ENCODE assay signal across 16 cellular contexts in genomic region chr15:88586401-88587162, GRCh38. TPM values are rescaled to one million over a fixed set of nuclear protein-coding genes. Genes with fewer than 3 reads are reported as not detected.
A peak's percentile ranks its signal among the peaks of the same experiment; 100 is the strongest.
DNase-seq lines count a peak whose midpoint lies in the region; ATAC-seq, FAIRE-seq and TF ChIP-seq lines count a peak whose summit lies in the region.
"Had no signal": no experiment of that assay in that cellular context is flagged by ENCODE, and none has a peak within 500 bp of the region (broad histone marks: within the 10 kb centered on the region; RNA-seq: fewer than 3 reads in every experiment).

No MANE protein-coding gene starts in this region.

- no peak for FAIRE-seq in K562 (lab: Jason Lieb, UNC)

- TF ChIP-seq EP300 in K562 (IDR thresholded peaks at IDR 0.05; ENCODE audit: low read length): no peak
- TF ChIP-seq EP300 in upper lobe of left lung (IDR thresholded peaks at IDR 0.05): no peak

- TF ChIP-seq RAD21 in K562 (CRISPR knock-in tag; conservative IDR thresholded peaks at IDR 0.05 in 1 of 2, IDR thresholded peaks at IDR 0.05 in 1 of 2): no peak

- BruUV-seq in K562 (replicated peaks; lab: Mats Ljungman, UMichigan): no TSS peak

- H3K27ac Mint-ChIP-seq in activated CD4-positive, alpha-beta memory T cell treated with anti-CD3 and anti-CD28 coated beads, Interleukin-2, amount 10 ng/mL, durations not matched to agents 7 days and 5 days: no peak overlapping the region

- CTCF ChIA-PET in K562 (lab: Yijun Ruan, JAX; ENCODE audit: low intra/inter-chr PET ratio): no interaction called here
- CTCF ChIA-PET in activated CD4-positive, alpha-beta memory T cell treated with anti-CD3 and anti-CD28 coated beads, Interleukin-2, amount 10 ng/mL, durations not matched to agents 7 days and 5 days (lab: Charles Lee): no interaction called here

- H3K36me3 ChIP-seq in K562 (ENCODE audit: control insufficient read depth, insufficient read depth, low read length) (no peaks in the 10 kb centered on the region), upper lobe of left lung (no peaks in the 10 kb centered on the region), testis (ENCODE audit: low read depth, missing control alignments) (no peaks in the 10 kb centered on the region)
- H3K36me3 ChIP-seq: esophagus squamous epithelium, neutrophil had no signal

- no peaks in the 10 kb centered on the region for H3K9me3 Mint-ChIP-seq in activated CD4-positive, alpha-beta memory T cell treated with anti-CD3 and anti-CD28 coated beads, Interleukin-2, amount 10 ng/mL, durations not matched to agents 7 days and 5 days

- no peak overlapping the region for H3K9ac ChIP-seq in K562 (ENCODE audit: insufficient read depth in 1 of 2, low read depth in 2 of 2, low read length in 2 of 2)

- no peaks in the 10 kb centered on the region for H4K20me1 ChIP-seq in K562 (replicated peaks; ENCODE audit: control insufficient read depth, insufficient read depth, low read length)

- H3K9me3 ChIP-seq in K562 (replicated peaks; ENCODE audit: control insufficient read depth, insufficient read depth, low read depth, low read length) (no peaks in the 10 kb centered on the region), upper lobe of left lung (no peaks in the 10 kb centered on the region), testis (no peaks in the 10 kb centered on the region)
- H3K9me3 ChIP-seq: neutrophil had no signal

- no peak overlapping the region for H3K4me3 Mint-ChIP-seq in activated CD4-positive, alpha-beta memory T cell treated with anti-CD3 and anti-CD28 coated beads, Interleukin-2, amount 10 ng/mL, durations not matched to agents 7 days and 5 days

- WGBS in K562 (ENCODE audit: insufficient coverage, low coverage, missing lambda C conversion rate): 0% methylated on average over 4 of the region's 4 CpGs
- 56 to 62% methylated on average over 4 of the region's 4 CpGs for WGBS in upper lobe of left lung, 2 donors
- 44 to 53% methylated on average over 4 of the region's 4 CpGs for WGBS in testis, 2 donors

- H3K4me1 Mint-ChIP-seq in activated CD4-positive, alpha-beta memory T cell treated with anti-CD3 and anti-CD28 coated beads, Interleukin-2, amount 10 ng/mL, durations not matched to agents 7 days and 5 days: no peaks in the 10 kb centered on the region

- H3K27me3 ChIP-seq in K562 (ENCODE audit: control insufficient read depth in 2 of 2, insufficient read depth in 2 of 2, low read length in 2 of 2): peaks cover 5% of the 10 kb centered on the region in 2 experiments
- no peaks in the 10 kb centered on the region for H3K27me3 ChIP-seq in upper lobe of left lung
- H3K27me3 ChIP-seq in testis: no peaks in the 10 kb centered on the region
- H3K27me3 ChIP-seq: esophagus squamous epithelium had no signal

- no peak for TF ChIP-seq POLR2A in K562 (conservative IDR thresholded peaks at IDR 0.05)
- TF ChIP-seq POLR2A in upper lobe of left lung (IDR thresholded peaks at IDR 0.05): no peak
- no peak for TF ChIP-seq POLR2A in testis (IDR thresholded peaks at IDR 0.05)

- H3K4me3 ChIP-seq in K562 (no peak overlapping the region), upper lobe of left lung (no peak overlapping the region), testis (no peak overlapping the region)
- H3K4me3 ChIP-seq: esophagus squamous epithelium had no signal

- no peaks in the 10 kb centered on the region for H3K79me2 ChIP-seq in K562 (ENCODE audit: control insufficient read depth, insufficient read depth, low read length)

- POLR2A ChIA-PET in K562 (lab: Yijun Ruan, JAX): interaction anchor here (0.6 kb wide), 1 partner anchor 13 kb away, joined by 3 read pairs; no protein-coding TSS in a partner anchor
- POLR2A ChIA-PET in activated CD4-positive, alpha-beta memory T cell treated with anti-CD3 and anti-CD28 coated beads, Interleukin-2, amount 10 ng/mL, durations not matched to agents 7 days and 5 days (lab: Charles Lee): no interaction called here

- in situ Hi-C loops in K562 (cut with MboI): no loop called here

- no peak overlapping the region for H3K27ac ChIP-seq in K562 (ENCODE audit: extremely low read depth, low read depth, low read length)
- no peak overlapping the region for H3K27ac ChIP-seq in upper lobe of left lung
- H3K27ac ChIP-seq in testis: no peak overlapping the region
- H3K27ac ChIP-seq: esophagus squamous epithelium, neutrophil had no signal

- peaks cover 6% of the 10 kb centered on the region for H3K27me3 Mint-ChIP-seq in activated CD4-positive, alpha-beta memory T cell treated with anti-CD3 and anti-CD28 coated beads, Interleukin-2, amount 10 ng/mL, durations not matched to agents 7 days and 5 days

- no peak overlapping the region for H3K4me2 ChIP-seq in K562 (ENCODE audit: insufficient read depth, low read length)

- TF ChIP-seq CTCF in K562 (IDR thresholded peaks at IDR 0.05 in 2 of 3, conservative IDR thresholded peaks at IDR 0.05 in 1 of 3; ENCODE audit: insufficient read depth in 2 of 3, low read depth in 1 of 3, low read length in 3 of 3) (no peak), upper lobe of left lung (IDR thresholded peaks at IDR 0.05) (no peak), testis (IDR thresholded peaks at IDR 0.05) (no peak)

- no peak overlapping the region for H2AFZ ChIP-seq in K562 (ENCODE audit: low read depth, low read length)

- H3K4me1 ChIP-seq in K562 (replicated peaks in 1 of 2; ENCODE audit: control insufficient read depth in 2 of 2, insufficient read depth in 2 of 2, low read length in 2 of 2) (no peaks in the 10 kb centered on the region), upper lobe of left lung (no peaks in the 10 kb centered on the region), testis (no peaks in the 10 kb centered on the region)
- H3K4me1 ChIP-seq: esophagus squamous epithelium had no signal

- no peaks in the 10 kb centered on the region for H3K9me1 ChIP-seq in K562 (ENCODE audit: control insufficient read depth, insufficient read depth, low read length)

- DNase-seq in ELF-1 (ENCODE audit: low read depth, low spot score) (peak; percentile 71), NCI-H226 (peak; percentile 99), K562 (ENCODE audit: extremely low read depth in 1 of 4, low spot score in 3 of 4) (no peak), left kidney (ENCODE audit: low read depth, low spot score) (peak; percentile 86), upper lobe of left lung (no peak), testis (no peak)
- no peak for DNase-seq in activated CD4-positive, alpha-beta memory T cell treated with anti-CD3 and anti-CD28 coated beads, Interleukin-2, amount 10 ng/mL, durations not matched to agents 7 days and 5 days
- DNase-seq: activated CD4-positive, CD25-positive, alpha-beta regulatory T cell treated with anti-CD3 and anti-CD28 coated beads, Interleukin-2, amount 50 U/mL, for 72 hours; activated effector memory CD4-positive, alpha-beta T cell treated with anti-CD3 and anti-CD28 coated beads, Interleukin-2, amount 50 U/mL, for 16 hours; AML-193; DMS 273 treated with DMSO at 0.1 percent for 48 hours; esophagus squamous epithelium; SHP77 had no signal

- intact Hi-C loops in K562 (cut with micrococcal nuclease) (no loop called here), testis (cut with DNase I; ENCODE audit: low total_unique reads) (no loop called here)

- ATAC-seq in K562: no peak
- no peak for ATAC-seq in upper lobe of left lung (ENCODE audit: low FRiP score in 2 of 2)
- no peak for ATAC-seq in GM19328 (IDR thresholded peaks at IDR 0.05; ENCODE audit: unreplicated experiment)
- ATAC-seq: HCT116 had no signal

- no peaks in the 10 kb centered on the region for H3K36me3 Mint-ChIP-seq in activated CD4-positive, alpha-beta memory T cell treated with anti-CD3 and anti-CD28 coated beads, Interleukin-2, amount 10 ng/mL, durations not matched to agents 7 days and 5 days (ENCODE audit: low read depth)

RNA-seq across cellular contexts. Expression of gene AEN, which starts 34.6 kb away (rescaled TPM):
- total RNA-seq in K562 (2011; cell fraction: chromatin; rRNA removed; ENCODE audit: low replicate concordance): 39.3 and 74.9 TPM in 2 replicates
- 60.9 and 72.5 TPM in 2 replicates for total RNA-seq in K562 (2011; cell fraction: nucleolus; rRNA removed)
- 49.7 and 55.9 TPM in 2 replicates for total RNA-seq in K562 (2011; cell fraction: nucleoplasm; rRNA removed)
- total RNA-seq in K562 (2014; rRNA removed) (51.0 and 56.6 TPM in 2 replicates), K562 (2014; rRNA removed; fragmentation: Illumina TruSeq; extraction: Trizol) (24.6 and 26.3 TPM in 2 replicates), K562 (2015; rRNA removed; fragmentation: Illumina TruSeq; extraction: Trizol) (40.0 and 40.9 TPM in 2 replicates), K562 (2021) (49.2 and 52.7 TPM in 2 replicates), upper lobe of left lung (10 to 100 TPM in 5 of 6 donors, 1 to 10 TPM in 1; 7.5 to 37.6 (median 18.4) TPM), testis (10 to 100 TPM; 31.0 to 32.9 TPM)
- polyA plus RNA-seq in K562 (2011; rRNA removed) (30.8 and 32.8 TPM in 2 replicates), K562 (2014; fragmentation: Illumina TruSeq; extraction: Trizol) (31.6 and 35.1 TPM in 2 replicates), K562 (2014; fragmentation: Nextera tagmentation; extraction: Ambion mirVana) (10 to 100 TPM in 1 of 2 experiments, 1 to 10 TPM in 1; 9.0 to 11.7 TPM), K562 (2014; rRNA removed) (35.5 and 45.5 TPM in 2 replicates), testis (ENCODE audit: insufficient read depth, low read depth, low replicate concordance) (22.5 TPM)
- 31.2 and 50.1 TPM in 2 replicates for polyA plus RNA-seq in K562 (2011; cell fraction: cytosol; rRNA removed)
- 44.5 and 69.3 TPM in 2 replicates for polyA plus RNA-seq in K562 (2011; cell fraction: nucleus; rRNA removed)
- polyA plus RNA-seq in K562 (2012): 22.0 and 27.2 TPM in 2 replicates
- 20.7 and 30.4 TPM in 2 replicates for polyA minus RNA-seq in K562 (2011; rRNA and poly(A)+ RNA removed)
- polyA minus RNA-seq in K562 (2011; cell fraction: cytosol; rRNA and poly(A)+ RNA removed): 20.4 and 26.9 TPM in 2 replicates
- polyA minus RNA-seq in K562 (2011; cell fraction: nucleus; rRNA and poly(A)+ RNA removed): 39.8 and 44.6 TPM in 2 replicates
- total RNA-seq in activated CD4-positive, alpha-beta memory T cell treated with anti-CD3 and anti-CD28 coated beads, Interleukin-2, amount 10 ng/mL, durations not matched to agents 7 days and 5 days: 10 to 100 TPM; 32.7 to 33.5 TPM

RNA-seq across cellular contexts. Expression of gene DET1, which starts 40.1 kb away (rescaled TPM):
- 17.4 and 23.9 TPM in 2 replicates for total RNA-seq in K562 (2011; cell fraction: chromatin; rRNA removed; ENCODE audit: low replicate concordance)
- 10.8 and 11.7 TPM in 2 replicates for total RNA-seq in K562 (2011; cell fraction: nucleolus; rRNA removed)
- total RNA-seq in K562 (2011; cell fraction: nucleoplasm; rRNA removed): 20.8 and 25.6 TPM in 2 replicates
- total RNA-seq in K562 (2014; rRNA removed) (4.9 and 5.3 TPM in 2 replicates), K562 (2014; rRNA removed; fragmentation: Illumina TruSeq; extraction: Trizol) (5.8 and 5.9 TPM in 2 replicates), K562 (2015; rRNA removed; fragmentation: Illumina TruSeq; extraction: Trizol) (3.7 and 5.0 TPM in 2 replicates), K562 (2021) (5.6 and 6.0 TPM in 2 replicates), upper lobe of left lung (10 to 100 TPM in 2 of 6 donors, 1 to 10 TPM in 4; 2.9 to 13.6 (median 5.3) TPM), testis (10 to 100 TPM; 10.3 to 14.4 TPM)
- polyA plus RNA-seq in K562 (2011; rRNA removed) (8.1 and 9.6 TPM in 2 replicates), K562 (2014; fragmentation: Illumina TruSeq; extraction: Trizol) (7.0 and 7.3 TPM in 2 replicates), K562 (2014; fragmentation: Nextera tagmentation; extraction: Ambion mirVana) (1 to 10 TPM; 4.2 to 6.1 TPM), K562 (2014; rRNA removed) (6.9 and 7.3 TPM in 2 replicates), testis (ENCODE audit: insufficient read depth, low read depth, low replicate concordance) (4.4 TPM)
- polyA plus RNA-seq in K562 (2011; cell fraction: cytosol; rRNA removed): 7.7 and 9.3 TPM in 2 replicates
- polyA plus RNA-seq in K562 (2011; cell fraction: nucleus; rRNA removed): 17.0 and 18.9 TPM in 2 replicates
- polyA plus RNA-seq in K562 (2012): 5.8 and 9.3 TPM in 2 replicates
- polyA minus RNA-seq in K562 (2011; rRNA and poly(A)+ RNA removed): 9.2 and 12.9 TPM in 2 replicates
- 2.0 and 3.0 TPM in 2 replicates for polyA minus RNA-seq in K562 (2011; cell fraction: cytosol; rRNA and poly(A)+ RNA removed)
- polyA minus RNA-seq in K562 (2011; cell fraction: nucleus; rRNA and poly(A)+ RNA removed): 12.3 and 19.1 TPM in 2 replicates
- 1 to 10 TPM; 3.0 to 3.3 TPM for total RNA-seq in activated CD4-positive, alpha-beta memory T cell treated with anti-CD3 and anti-CD28 coated beads, Interleukin-2, amount 10 ng/mL, durations not matched to agents 7 days and 5 days

RNA-seq across cellular contexts. Expression of gene ISG20, which starts 52.2 kb away (rescaled TPM):
- 1.2 and 4.5 TPM in 2 replicates for total RNA-seq in K562 (2011; cell fraction: chromatin; rRNA removed; ENCODE audit: low replicate concordance)
- total RNA-seq in K562 (2011; cell fraction: nucleolus; rRNA removed): 2.2 and 2.7 TPM in 2 replicates
- 2.3 and 3.1 TPM in 2 replicates for total RNA-seq in K562 (2011; cell fraction: nucleoplasm; rRNA removed)
- 1.3 and 2.4 TPM in 2 replicates for total RNA-seq in K562 (2014; rRNA removed)
- 0.16 and 0.36 TPM in 2 replicates for total RNA-seq in K562 (2014; rRNA removed; fragmentation: Illumina TruSeq; extraction: Trizol)
- total RNA-seq in K562 (2015; rRNA removed; fragmentation: Illumina TruSeq; extraction: Trizol): 0.65 and 1.1 TPM in 2 replicates
- total RNA-seq in K562 (2021): 1.9 TPM in 2 replicates
- 0.43 and 1.0 TPM in 2 replicates for polyA plus RNA-seq in K562 (2011; rRNA removed)
- polyA plus RNA-seq in K562 (2011; cell fraction: cytosol; rRNA removed): 0.35 and 1.8 TPM in 2 replicates
- polyA plus RNA-seq in K562 (2011; cell fraction: nucleus; rRNA removed): 0.76 and 1.9 TPM in 2 replicates
- 1.4 and 4.0 TPM in 2 replicates for polyA plus RNA-seq in K562 (2012)
- 0.06 and 0.32 TPM in 2 replicates for polyA plus RNA-seq in K562 (2014; fragmentation: Illumina TruSeq; extraction: Trizol)
- polyA plus RNA-seq in K562 (2014; fragmentation: Nextera tagmentation; extraction: Ambion mirVana): under 1 TPM; 0.70 to 1.00 TPM
- 1.7 and 2.1 TPM in 2 replicates for polyA plus RNA-seq in K562 (2014; rRNA removed)
- 0.11 and 0.30 TPM in 2 replicates for polyA minus RNA-seq in K562 (2011; rRNA and poly(A)+ RNA removed)
- polyA minus RNA-seq in K562 (2011; cell fraction: cytosol; rRNA and poly(A)+ RNA removed): not detected in 2 replicates
- polyA minus RNA-seq in K562 (2011; cell fraction: nucleus; rRNA and poly(A)+ RNA removed): 0.67 and 1.5 TPM in 2 replicates
- 100 to 1,000 TPM in 1 of 6 donors, 10 to 100 TPM in 5; 41.3 to 119 (median 67.0) TPM for total RNA-seq in upper lobe of left lung
- 100 to 1,000 TPM; 337 to 338 TPM for total RNA-seq in activated CD4-positive, alpha-beta memory T cell treated with anti-CD3 and anti-CD28 coated beads, Interleukin-2, amount 10 ng/mL, durations not matched to agents 7 days and 5 days
- total RNA-seq in testis: 1 to 10 TPM; 6.8 to 8.7 TPM
- polyA plus RNA-seq in testis (ENCODE audit: insufficient read depth, low read depth, low replicate concordance): 17.0 TPM

Comparison
In these comparisons a context has a peak if more than half of its experiments do, and no peak if none do; other contexts are left out.
1. DNase-seq: peak in ELF-1 (single experiment), NCI-H226 (single experiment) and left kidney (single experiment); none in K562 (0 of 4), upper lobe of left lung (0 of 2), activated CD4-positive, alpha-beta memory T cell treated with anti-CD3 and anti-CD28 coated beads, Interleukin-2, amount 10 ng/mL, durations not matched to agents 7 days and 5 days (single experiment) and testis (single experiment).
2. RNA of gene ISG20, which starts 52.2 kb away (total RNA-seq): 337 to 338 TPM in activated CD4-positive, alpha-beta memory T cell treated with anti-CD3 and anti-CD28 coated beads, Interleukin-2, amount 10 ng/mL, durations not matched to agents 7 days and 5 days and 41.3 to 119 TPM in upper lobe of left lung; 6.8 to 8.7 TPM in testis and 0.16 to 4.5 TPM in K562; every median in the first group is over 4 times any median in the second.